25 cellular contexts compared by ENCODE assay signal in the genomic region with DNA sequence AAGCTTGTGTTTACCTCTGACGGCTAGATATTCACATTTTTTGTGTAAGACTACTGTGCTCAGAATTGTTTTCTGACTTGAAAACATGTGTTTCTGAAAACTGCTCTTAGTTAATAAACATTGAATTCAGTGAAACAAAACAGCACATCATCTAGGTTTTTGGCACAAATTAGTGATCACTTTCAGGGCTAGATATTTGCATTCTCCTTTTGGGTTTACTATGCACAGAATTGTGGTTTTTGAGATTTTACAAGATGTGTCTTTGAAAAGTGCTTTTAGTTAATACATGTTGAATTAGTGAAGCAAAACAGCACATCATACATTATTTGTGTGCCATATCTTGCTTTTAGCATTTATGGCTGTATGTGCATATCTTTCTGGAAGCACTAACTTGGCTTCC. TPM values are rescaled to one million over a fixed set of nuclear protein-coding genes. Genes with fewer than 3 reads are reported as not detected.
DNase-seq lines count a peak whose midpoint lies in the region; ATAC-seq, FAIRE-seq and TF ChIP-seq lines count a peak whose summit lies in the region.
"Had no signal": no experiment of that assay in that cellular context is flagged by ENCODE, and none has a peak within 500 bp of the region (broad histone marks: within the 10 kb centered on the region; RNA-seq: fewer than 3 reads in every experiment).

No MANE protein-coding gene starts in this region.

- no CpG with 5 or more reads among the region's 1 CpG for WGBS in H9 (ENCODE audit: extremely low coverage, insufficient read length, low lambda C conversion rate)

- H2BK12ac ChIP-seq in H9 (ENCODE audit: insufficient read length, low read depth, low read length), result no peak overlapping the region

- no peak overlapping the region for H3K4ac ChIP-seq in H9 (ENCODE audit: low read depth, low read length)

- no peak overlapping the region for H3K56ac ChIP-seq in H9 (ENCODE audit: insufficient read length, low read depth, low read length)

- no peak overlapping the region for H2AK5ac ChIP-seq in H9 (ENCODE audit: insufficient read length, low read length)

- intact Hi-C loops in A673 (cut with micrococcal nuclease; ENCODE audit: unreplicated experiment), result no loop called here

- H4K20me1 ChIP-seq in H9 (ENCODE audit: control insufficient read depth, insufficient read depth, insufficient read length), result no peaks in the 10 kb centered on the region
- H4K20me1 ChIP-seq: BLaER1 treated with 17β-estradiol and CSF1 and Interleukin-3, amounts not matched to agents 10 nM and 100 nM had no signal

- FAIRE-seq in endometrium (lab: Jason Lieb, UNC), result peak; percentile 89
- FAIRE-seq: A204.1, D721Med, GM12878 had no signal

- no peaks in the 10 kb centered on the region for H3K27me3 Mint-ChIP-seq in H9 (ENCODE audit: low read depth)
- H3K27me3 Mint-ChIP-seq: B cell; CD4-positive, alpha-beta T cell had no signal

- no peaks in the 10 kb centered on the region for H3K4me1 Mint-ChIP-seq in H9
- H3K4me1 Mint-ChIP-seq: B cell had no signal

- H2BK120ac ChIP-seq in H9 (ENCODE audit: low read depth, low read length, poor library complexity, severe bottlenecking), result no peak overlapping the region

- no peak overlapping the region for H3K18ac ChIP-seq in H9 (ENCODE audit: insufficient read length, low read depth, low read length)

- H2BK15ac ChIP-seq in H9 (ENCODE audit: low read depth, low read length), result no peak overlapping the region

- no peaks in the 10 kb centered on the region for H3K36me3 ChIP-seq in A673 (ENCODE audit: insufficient read depth, low read length, poor library complexity, severe bottlenecking)
- H3K36me3 ChIP-seq: BLaER1 treated with 17β-estradiol and CSF1 and Interleukin-3, amounts not matched to agents 10 nM and 100 nM had no signal

- ATAC-seq in GM18861 (IDR thresholded peaks at IDR 0.05; ENCODE audit: unreplicated experiment) (peak; percentile 63), GM19468 (IDR thresholded peaks at IDR 0.05; ENCODE audit: extremely low read depth, unreplicated experiment) (peak; percentile 27), HG03108 (IDR thresholded peaks at IDR 0.05; ENCODE audit: unreplicated experiment) (peak; percentile 47)
- ATAC-seq: CD8-positive, alpha-beta T cell; GM12878 had no signal

- H3K9ac ChIP-seq in H9 (ENCODE audit: extremely low read depth, insufficient read length, low read length), result no peak overlapping the region
- H3K9ac ChIP-seq: BLaER1 treated with 17β-estradiol and CSF1 and Interleukin-3, amounts not matched to agents 10 nM and 100 nM had no signal

- no TSS peak for BruUV-seq in A673 (replicated peaks; lab: Mats Ljungman, UMichigan)

- no peak overlapping the region for H3K23ac ChIP-seq in H9 (ENCODE audit: insufficient read length, low read depth, low read length)

- H3K4me2 ChIP-seq in H9 (ENCODE audit: insufficient read depth, insufficient read length, low read length), result no peak overlapping the region
- H3K4me2 ChIP-seq: BLaER1 treated with 17β-estradiol and CSF1 and Interleukin-3, amounts not matched to agents 10 nM and 100 nM had no signal

- no peaks in the 10 kb centered on the region for H3K79me2 ChIP-seq in H9 (ENCODE audit: insufficient read depth, low read length)

- no peak overlapping the region for H4K91ac ChIP-seq in H9 (ENCODE audit: insufficient read length, low read depth, low read length)

- no peak overlapping the region for H3K14ac ChIP-seq in H9 (ENCODE audit: insufficient read depth, low read length)

- H3K27ac ChIP-seq in A673 (ENCODE audit: low read depth, low read length, poor library complexity, severe bottlenecking), result no peak overlapping the region
- H3K27ac ChIP-seq in H9 (ENCODE audit: insufficient read length, low read depth, low read length), result no peak overlapping the region
- H3K27ac ChIP-seq: BLaER1 treated with 17β-estradiol and CSF1 and Interleukin-3, amounts not matched to agents 10 nM and 100 nM; C4-2B had no signal

- CTCF ChIA-PET in A673 (lab: Charles Lee), result no interaction called here

- H3T11ph ChIP-seq in H9 (ENCODE audit: low read length), result no peak overlapping the region

- H3K4me1 ChIP-seq in A673 (ENCODE audit: insufficient read depth, low read length, poor library complexity, severe bottlenecking), result no peaks in the 10 kb centered on the region
- H3K4me1 ChIP-seq in H9 (ENCODE audit: insufficient read depth, low read length), result no peaks in the 10 kb centered on the region
- H3K4me1 ChIP-seq: BLaER1 treated with 17β-estradiol and CSF1 and Interleukin-3, amounts not matched to agents 10 nM and 100 nM; Caco-2 had no signal

- no peak overlapping the region for H2BK20ac ChIP-seq in H9 (ENCODE audit: low read depth, low read length, poor library complexity, severe bottlenecking)

- TF ChIP-seq CTCF in A673 (conservative IDR thresholded peaks at IDR 0.05; ENCODE audit: low read depth, low read length) (no peak), H9 (conservative IDR thresholded peaks at IDR 0.05) (no peak)

- H3K27me3 ChIP-seq in A673 (replicated peaks; ENCODE audit: insufficient read depth, low read depth, low read length, poor library complexity) (no peaks in the 10 kb centered on the region), H9 (ENCODE audit: insufficient read depth, low read length) (no peaks in the 10 kb centered on the region)
- H3K27me3 ChIP-seq: BLaER1 treated with 17β-estradiol and CSF1 and Interleukin-3, amounts not matched to agents 10 nM and 100 nM had no signal

- no peak for DNase-seq in A673 (ENCODE audit: low spot score)
- no peak for DNase-seq in stimulated activated CD4-positive, alpha-beta T cell treated with anti-CD3 and anti-CD28 coated beads, Interleukin-1b, Interleukin-23, amount 100 ng/mL, for 48 hours
- no peak for DNase-seq in H9
- no peak for DNase-seq in DMS153 (lab: John Stamatoyannopoulos, UW)
- DNase-seq: 8988T; AML-193; Caco-2; Calu3; CD4-positive, alpha-beta T cell; CD8-positive, alpha-beta T cell; DMS53; DMS79; DND-41; EL; GDM1 had no signal

- no peak overlapping the region for H4K5ac ChIP-seq in H9 (ENCODE audit: insufficient read length, low read depth, low read length)

- no peak overlapping the region for H3K27ac Mint-ChIP-seq in H9
- H3K27ac Mint-ChIP-seq: B cell; CD4-positive, alpha-beta T cell; CD8-positive, alpha-beta T cell had no signal

- no peaks in the 10 kb centered on the region for H3K36me3 Mint-ChIP-seq in H9 (ENCODE audit: insufficient read depth in 1 of 3, low read depth in 3 of 3)
- H3K36me3 Mint-ChIP-seq: CD8-positive, alpha-beta T cell had no signal

- no peaks in the 10 kb centered on the region for H3K79me1 ChIP-seq in H9 (ENCODE audit: insufficient read depth, low read depth, low read length, poor library complexity, severe bottlenecking)

- POLR2A ChIA-PET in A673 (lab: Charles Lee; ENCODE audit: low non-redundant PET), result no interaction called here

- H2AFZ ChIP-seq in H9 (ENCODE audit: low read length), result no peak overlapping the region

- no peak overlapping the region for H4K8ac ChIP-seq in H9 (replicated peaks; ENCODE audit: insufficient read length, low read depth, low read length)

- no peak overlapping the region for H3K4me3 Mint-ChIP-seq in H9
- H3K4me3 Mint-ChIP-seq: B cell; CD4-positive, alpha-beta T cell; CD8-positive, alpha-beta T cell had no signal

- no peaks in the 10 kb centered on the region for H3K23me2 ChIP-seq in H9 (ENCODE audit: insufficient read length, low read depth, low read length, poor library complexity, severe bottlenecking)

- H3K9me3 Mint-ChIP-seq in H9, result no peaks in the 10 kb centered on the region
- H3K9me3 Mint-ChIP-seq: CD4-positive, alpha-beta T cell; CD8-positive, alpha-beta T cell had no signal

- H2BK5ac ChIP-seq in H9 (ENCODE audit: insufficient read length, low read length), result no peak overlapping the region

- H3K9me3 ChIP-seq in A673 (ENCODE audit: low read depth, low read length, poor library complexity, severe bottlenecking), result no peaks in the 10 kb centered on the region
- H3K9me3 ChIP-seq in H9 (ENCODE audit: control insufficient read depth, low read depth, low read length), result no peaks in the 10 kb centered on the region
- H3K9me3 ChIP-seq: BLaER1 treated with 17β-estradiol and CSF1 and Interleukin-3, amounts not matched to agents 10 nM and 100 nM; Caco-2 had no signal

- no peak overlapping the region for H3K4me3 ChIP-seq in A673 (ENCODE audit: low read depth, low read length, poor library complexity, severe bottlenecking)
- H3K4me3 ChIP-seq: BLaER1 treated with 17β-estradiol and CSF1 and Interleukin-3, amounts not matched to agents 10 nM and 100 nM; GM12878 had no signal

RNA-seq across cellular contexts. Expression of gene PARP4, which starts 8.2 kb away (rescaled TPM):
- total RNA-seq in A673 (2021) (64.5 and 66.8 TPM in 2 replicates), H9 (2021) (25.9 and 26.2 TPM in 2 replicates)
